22 cellular contexts compared by ENCODE assay signal in genomic region chr7:48106906-48107659, GRCh38.
"Had no signal": no experiment of that assay in that cellular context is flagged by ENCODE, and none has a peak within 500 bp of the region (broad histone marks: within the 10 kb centered on the region; RNA-seq: fewer than 3 reads in every experiment).

No MANE protein-coding gene starts in this region.

- H3K4me3 ChIP-seq: mucosa of descending colon, prostate gland, thyroid gland had no signal

- ATAC-seq: activated naive CD4-positive, alpha-beta T cell treated with anti-CD3 and anti-CD28 coated beads, Interleukin-2, amount 50 U/mL, for 72 hours; esophagus mucosa; left cardiac atrium; mucosa of descending colon; stimulated activated naive CD8-positive, alpha-beta T cell treated with anti-CD3 and anti-CD28 coated beads, Interleukin-15, Interleukin-2, amounts not matched to agents 100 U/mL and 50 U/mL, for 24 hours had no signal

- H3K4me3 Mint-ChIP-seq: activated T-helper 1 cell treated with anti-CD3 and anti-CD28 coated beads, Interleukin-12 subunit alpha, Interleukin-12 subunit beta, Interleukin-2, Interleukin-4 antibody, amounts not matched to agents 30 ng/mL and 10 ng/mL and 1 ng/mL, durations not matched to agents 14 hours and 24 hours and 36 hours; brain; dendritic cell treated with granulocyte-macrophage colony-stimulating factor and Interleukin-4, amounts not matched to agents 40 ng/mL and 50 ng/mL, for 4 days; memory B cell; naive B cell had no signal

- H3K9me3 Mint-ChIP-seq: activated naive CD4-positive, alpha-beta T cell treated with anti-CD3 and anti-CD28 coated beads, Interleukin-2, amount 50 U/mL, for 72 hours; activated T-helper 1 cell treated with anti-CD3 and anti-CD28 coated beads, Interleukin-12 subunit alpha, Interleukin-12 subunit beta, Interleukin-2, Interleukin-4 antibody, amounts not matched to agents 30 ng/mL and 10 ng/mL and 1 ng/mL, durations not matched to agents 14 hours and 24 hours and 36 hours; brain; dendritic cell treated with granulocyte-macrophage colony-stimulating factor and Interleukin-4, amounts not matched to agents 40 ng/mL and 50 ng/mL, for 4 days; memory B cell; naive B cell had no signal

- DNase-seq: activated CD4-positive, alpha-beta T cell treated with anti-CD3 and anti-CD28 coated beads, Interleukin-2, amount 50 U/mL, for 1 hour; activated CD4-positive, CD25-positive, alpha-beta regulatory T cell; activated CD8-positive, alpha-beta memory T cell treated with anti-CD3 and anti-CD28 coated beads, Interleukin-2, amount 50 U/mL, for 48 hours; aorta; effector CD4-positive, alpha-beta T cell; head of caudate nucleus; hypothalamus; left cardiac atrium; mucosa of descending colon; naive B cell; stimulated activated CD4-positive, alpha-beta T cell treated with anti-CD3 and anti-CD28 coated beads, Interleukin-4, amount 100 ng/mL, for 24 hours; stimulated activated naive CD8-positive, alpha-beta T cell treated with anti-CD3 and anti-CD28 coated beads, Interleukin-15, Interleukin-2, amounts not matched to agents 100 U/mL and 50 U/mL, for 24 hours; substantia nigra; T-helper 1 cell; thyroid gland had no signal

- H3K27ac Mint-ChIP-seq: activated naive CD4-positive, alpha-beta T cell treated with anti-CD3 and anti-CD28 coated beads, Interleukin-2, amount 50 U/mL, for 72 hours; activated T-helper 1 cell treated with anti-CD3 and anti-CD28 coated beads, Interleukin-12 subunit alpha, Interleukin-12 subunit beta, Interleukin-2, Interleukin-4 antibody, amounts not matched to agents 30 ng/mL and 10 ng/mL and 1 ng/mL, durations not matched to agents 14 hours and 24 hours and 36 hours; brain; dendritic cell treated with granulocyte-macrophage colony-stimulating factor and Interleukin-4, amounts not matched to agents 40 ng/mL and 50 ng/mL, for 4 days; memory B cell had no signal

- H3K27me3 ChIP-seq: thyroid gland had no signal

- H3K27ac ChIP-seq: prostate gland, thyroid gland had no signal

- H3K4me1 ChIP-seq: prostate gland, thyroid gland had no signal

- H3K27me3 Mint-ChIP-seq: dendritic cell treated with granulocyte-macrophage colony-stimulating factor and Interleukin-4, amounts not matched to agents 40 ng/mL and 50 ng/mL, for 4 days had no signal

- H3K36me3 ChIP-seq: prostate gland had no signal

- H3K4me1 Mint-ChIP-seq: brain had no signal
